3 cellular contexts compared by ENCODE assay signal in the genomic region with DNA sequence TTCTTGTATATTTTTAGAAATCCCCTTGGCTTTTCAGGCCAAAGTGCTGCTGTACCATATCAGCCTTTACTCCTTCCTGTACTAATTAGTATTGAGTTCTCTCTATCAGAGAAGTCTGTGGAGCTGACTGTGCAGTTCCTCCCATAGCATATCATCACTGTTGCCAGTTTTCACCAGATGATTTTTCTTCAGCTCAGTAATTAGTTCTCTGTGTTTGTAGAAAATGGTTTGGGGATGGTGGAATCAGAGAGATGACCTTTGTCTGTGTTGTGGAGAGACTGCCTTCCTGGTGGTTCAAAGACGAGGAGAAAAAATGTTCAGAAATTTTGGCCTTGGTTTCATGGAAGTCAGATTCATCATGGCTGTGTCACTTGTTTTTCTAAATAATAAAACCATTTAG.
TF ChIP-seq lines count a peak whose summit lies in the region.

No MANE protein-coding gene starts in this region.

TF ChIP-seq in liver, 16 proteins besides CTCF, POLR2A, EP300 and RAD21:
- no peak for TF ChIP-seq ZBTB33 (IDR thresholded peaks at IDR 0.05)
- TF ChIP-seq RXRA (IDR thresholded peaks at IDR 0.05) = peak in 1 of 2 donors; percentile 14
- TF ChIP-seq NR2F2 (IDR thresholded peaks at IDR 0.05) = peak; percentile 72

TF ChIP-seq in HepG2, 621 proteins besides CTCF, POLR2A, EP300 and RAD21:
- TF ChIP-seq, protein P1, sequence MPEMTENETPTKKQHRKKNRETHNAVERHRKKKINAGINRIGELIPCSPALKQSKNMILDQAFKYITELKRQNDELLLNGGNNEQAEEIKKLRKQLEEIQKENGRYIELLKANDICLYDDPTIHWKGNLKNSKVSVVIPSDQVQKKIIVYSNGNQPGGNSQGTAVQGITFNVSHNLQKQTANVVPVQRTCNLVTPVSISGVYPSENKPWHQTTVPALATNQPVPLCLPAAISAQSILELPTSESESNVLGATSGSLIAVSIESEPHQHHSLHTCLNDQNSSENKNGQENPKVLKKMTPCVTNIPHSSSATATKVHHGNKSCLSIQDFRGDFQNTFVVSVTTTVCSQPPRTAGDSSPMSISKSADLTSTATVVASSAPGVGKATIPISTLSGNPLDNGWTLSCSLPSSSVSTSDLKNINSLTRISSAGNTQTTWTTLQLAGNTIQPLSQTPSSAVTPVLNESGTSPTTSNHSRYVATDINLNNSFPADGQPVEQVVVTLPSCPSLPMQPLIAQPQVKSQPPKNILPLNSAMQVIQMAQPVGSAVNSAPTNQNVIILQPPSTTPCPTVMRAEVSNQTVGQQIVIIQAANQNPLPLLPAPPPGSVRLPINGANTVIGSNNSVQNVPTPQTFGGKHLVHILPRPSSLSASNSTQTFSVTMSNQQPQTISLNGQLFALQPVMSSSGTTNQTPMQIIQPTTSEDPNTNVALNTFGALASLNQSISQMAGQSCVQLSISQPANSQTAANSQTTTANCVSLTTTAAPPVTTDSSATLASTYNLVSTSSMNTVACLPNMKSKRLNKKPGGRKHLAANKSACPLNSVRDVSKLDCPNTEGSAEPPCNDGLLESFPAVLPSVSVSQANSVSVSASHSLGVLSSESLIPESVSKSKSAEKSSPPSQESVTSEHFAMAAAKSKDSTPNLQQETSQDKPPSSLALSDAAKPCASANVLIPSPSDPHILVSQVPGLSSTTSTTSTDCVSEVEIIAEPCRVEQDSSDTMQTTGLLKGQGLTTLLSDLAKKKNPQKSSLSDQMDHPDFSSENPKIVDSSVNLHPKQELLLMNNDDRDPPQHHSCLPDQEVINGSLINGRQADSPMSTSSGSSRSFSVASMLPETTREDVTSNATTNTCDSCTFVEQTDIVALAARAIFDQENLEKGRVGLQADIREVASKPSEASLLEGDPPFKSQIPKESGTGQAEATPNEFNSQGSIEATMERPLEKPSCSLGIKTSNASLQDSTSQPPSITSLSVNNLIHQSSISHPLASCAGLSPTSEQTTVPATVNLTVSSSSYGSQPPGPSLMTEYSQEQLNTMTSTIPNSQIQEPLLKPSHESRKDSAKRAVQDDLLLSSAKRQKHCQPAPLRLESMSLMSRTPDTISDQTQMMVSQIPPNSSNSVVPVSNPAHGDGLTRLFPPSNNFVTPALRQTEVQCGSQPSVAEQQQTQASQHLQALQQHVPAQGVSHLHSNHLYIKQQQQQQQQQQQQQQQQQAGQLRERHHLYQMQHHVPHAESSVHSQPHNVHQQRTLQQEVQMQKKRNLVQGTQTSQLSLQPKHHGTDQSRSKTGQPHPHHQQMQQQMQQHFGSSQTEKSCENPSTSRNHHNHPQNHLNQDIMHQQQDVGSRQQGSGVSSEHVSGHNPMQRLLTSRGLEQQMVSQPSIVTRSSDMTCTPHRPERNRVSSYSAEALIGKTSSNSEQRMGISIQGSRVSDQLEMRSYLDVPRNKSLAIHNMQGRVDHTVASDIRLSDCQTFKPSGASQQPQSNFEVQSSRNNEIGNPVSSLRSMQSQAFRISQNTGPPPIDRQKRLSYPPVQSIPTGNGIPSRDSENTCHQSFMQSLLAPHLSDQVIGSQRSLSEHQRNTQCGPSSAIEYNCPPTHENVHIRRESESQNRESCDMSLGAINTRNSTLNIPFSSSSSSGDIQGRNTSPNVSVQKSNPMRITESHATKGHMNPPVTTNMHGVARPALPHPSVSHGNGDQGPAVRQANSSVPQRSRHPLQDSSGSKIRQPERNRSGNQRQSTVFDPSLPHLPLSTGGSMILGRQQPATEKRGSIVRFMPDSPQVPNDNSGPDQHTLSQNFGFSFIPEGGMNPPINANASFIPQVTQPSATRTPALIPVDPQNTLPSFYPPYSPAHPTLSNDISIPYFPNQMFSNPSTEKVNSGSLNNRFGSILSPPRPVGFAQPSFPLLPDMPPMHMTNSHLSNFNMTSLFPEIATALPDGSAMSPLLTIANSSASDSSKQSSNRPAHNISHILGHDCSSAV (CRISPR knock-in tag; IDR thresholded peaks at IDR 0.05; ENCODE audit: borderline replicate concordance) = no peak
- TF ChIP-seq SNRNP70 (IDR thresholded peaks at IDR 0.05; ENCODE audit: low read depth, low read length) (no peak), ZNF572 (CRISPR knock-in tag; IDR thresholded peaks at IDR 0.05) (no peak)

TF ChIP-seq in H1, 55 proteins besides CTCF, POLR2A, EP300 and RAD21:
- TF ChIP-seq HDAC6 (IDR thresholded peaks at IDR 0.05; ENCODE audit: low read depth, low read length) = no peak
- no peak for TF ChIP-seq PHF8 (conservative IDR thresholded peaks at IDR 0.05; ENCODE audit: low read depth, low read length)
- TF ChIP-seq, protein P2, sequence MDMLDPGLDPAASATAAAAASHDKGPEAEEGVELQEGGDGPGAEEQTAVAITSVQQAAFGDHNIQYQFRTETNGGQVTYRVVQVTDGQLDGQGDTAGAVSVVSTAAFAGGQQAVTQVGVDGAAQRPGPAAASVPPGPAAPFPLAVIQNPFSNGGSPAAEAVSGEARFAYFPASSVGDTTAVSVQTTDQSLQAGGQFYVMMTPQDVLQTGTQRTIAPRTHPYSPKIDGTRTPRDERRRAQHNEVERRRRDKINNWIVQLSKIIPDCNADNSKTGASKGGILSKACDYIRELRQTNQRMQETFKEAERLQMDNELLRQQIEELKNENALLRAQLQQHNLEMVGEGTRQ (IDR thresholded peaks at IDR 0.05; ENCODE audit: low read length) = no peak
- TF ChIP-seq CREB1 (IDR thresholded peaks at IDR 0.05) = no peak
- TF ChIP-seq CHD2 (IDR thresholded peaks at IDR 0.05; ENCODE audit: low read length) = no peak
- no peak for TF ChIP-seq KDM4A (IDR thresholded peaks at IDR 0.05; ENCODE audit: low read depth, low read length, severe bottlenecking)
- TF ChIP-seq TCF12 (IDR thresholded peaks at IDR 0.05; ENCODE audit: low read depth, low read length) = no peak
- TF ChIP-seq NRF1 (IDR thresholded peaks at IDR 0.05; ENCODE audit: low read depth, low read length) = no peak
- TF ChIP-seq ATF3 (IDR thresholded peaks at IDR 0.05; ENCODE audit: insufficient read depth, low read depth, low read length) = no peak
- TF ChIP-seq YY1 (IDR thresholded peaks at IDR 0.05; ENCODE audit: low read depth, low read length) = no peak
- TF ChIP-seq SUZ12 (IDR thresholded peaks at IDR 0.05; ENCODE audit: low read length) = no peak
- TF ChIP-seq, protein P3, sequence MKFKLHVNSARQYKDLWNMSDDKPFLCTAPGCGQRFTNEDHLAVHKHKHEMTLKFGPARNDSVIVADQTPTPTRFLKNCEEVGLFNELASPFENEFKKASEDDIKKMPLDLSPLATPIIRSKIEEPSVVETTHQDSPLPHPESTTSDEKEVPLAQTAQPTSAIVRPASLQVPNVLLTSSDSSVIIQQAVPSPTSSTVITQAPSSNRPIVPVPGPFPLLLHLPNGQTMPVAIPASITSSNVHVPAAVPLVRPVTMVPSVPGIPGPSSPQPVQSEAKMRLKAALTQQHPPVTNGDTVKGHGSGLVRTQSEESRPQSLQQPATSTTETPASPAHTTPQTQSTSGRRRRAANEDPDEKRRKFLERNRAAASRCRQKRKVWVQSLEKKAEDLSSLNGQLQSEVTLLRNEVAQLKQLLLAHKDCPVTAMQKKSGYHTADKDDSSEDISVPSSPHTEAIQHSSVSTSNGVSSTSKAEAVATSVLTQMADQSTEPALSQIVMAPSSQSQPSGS (IDR thresholded peaks at IDR 0.05; ENCODE audit: low read length) = no peak
- no peak for TF ChIP-seq NANOG (IDR thresholded peaks at IDR 0.05; ENCODE audit: insufficient read depth, low read depth, low read length, poor library complexity, severe bottlenecking)
